ENCODE assay signal across 8 cellular contexts in genomic region chr11:12692238-12693074, GRCh38. TPM values are rescaled to one million over a fixed set of nuclear protein-coding genes. Genes with fewer than 3 reads are reported as not detected.
DNase-seq lines count a peak whose midpoint lies in the region; ATAC-seq and TF ChIP-seq lines count a peak whose summit lies in the region.

No MANE protein-coding gene starts in this region.

- TF ChIP-seq POLR2A in lower leg skin (IDR thresholded peaks at IDR 0.05) (no peak), testis (IDR thresholded peaks at IDR 0.05) (no peak)

- no peaks in the 10 kb centered on the region for H3K9me3 Mint-ChIP-seq in natural killer cell treated with Interleukin-12 subunit alpha and Interleukin-12 subunit beta and Interleukin-15 and Interleukin-18, amount 100 ng/mL, for 72 hours

- H3K36me3 Mint-ChIP-seq in natural killer cell treated with Interleukin-12 subunit alpha and Interleukin-12 subunit beta and Interleukin-15 and Interleukin-18, amount 100 ng/mL, for 72 hours: peaks cover 4% of the 10 kb centered on the region

- peaks cover 61 to 81% of the 10 kb centered on the region in 2 donors for H3K27me3 Mint-ChIP-seq in natural killer cell treated with Interleukin-12 subunit alpha and Interleukin-12 subunit beta and Interleukin-15 and Interleukin-18, amount 100 ng/mL, for 72 hours

- POLR2A ChIA-PET in BJ (lab: Charles Lee): interaction anchor here (0.6 kb wide), 1 partner anchor 15 kb away, joined by 3 read pairs; no protein-coding TSS in a partner anchor

- ATAC-seq in GM21515 (IDR thresholded peaks at IDR 0.05; ENCODE audit: unreplicated experiment): no peak
- ATAC-seq in natural killer cell treated with Interleukin-12 subunit alpha and Interleukin-12 subunit beta and Interleukin-15 and Interleukin-18, amount 100 ng/mL, for 72 hours: no peak

- TF ChIP-seq CTCF in BJ (IDR thresholded peaks at IDR 0.05; ENCODE audit: insufficient read depth, low read depth, low read length) (0 out of 2 replicates have a peak, but pooled peaks have one; percentile 3), lower leg skin (IDR thresholded peaks at IDR 0.05) (no peak), testis (IDR thresholded peaks at IDR 0.05) (no peak)

- WGBS in lower leg skin, 2 donors: 46 to 60% methylated on average over 14 of the region's 14 CpGs
- WGBS in testis, 2 donors: 49 to 57% methylated on average over 14 of the region's 14 CpGs

- no peak overlapping the region for H3K4me3 Mint-ChIP-seq in natural killer cell treated with Interleukin-12 subunit alpha and Interleukin-12 subunit beta and Interleukin-15 and Interleukin-18, amount 100 ng/mL, for 72 hours

- peak; percentile 46 for DNase-seq in BJ (ENCODE audit: low read depth)
- peak; percentile 80 to 86 for DNase-seq in NCI-H446 (lab: John Stamatoyannopoulos, UW)
- peak; percentile 73 to 92 for DNase-seq in lower leg skin (ENCODE audit: low spot score in 2 of 2)
- peak; percentile 94 for DNase-seq in testis
- DNase-seq in natural killer cell treated with Interleukin-12 subunit alpha and Interleukin-12 subunit beta and Interleukin-15 and Interleukin-18, amount 100 ng/mL, for 72 hours (ENCODE audit: low spot score): no peak
- no peak for DNase-seq in OCI-M1 (lab: John Stamatoyannopoulos, UW)

- H3K4me1 ChIP-seq in testis: peaks cover 24% of the 10 kb centered on the region

- CTCF ChIA-PET in BJ (lab: Yijun Ruan, JAX): interaction anchor here (0.6 to 1.4 kb wide), 6 partner anchors 10 to 361 kb away, joined by 3 to 5 read pairs (median 4); no protein-coding TSS in a partner anchor

- H3K36me3 ChIP-seq in BJ (ENCODE audit: control insufficient read depth, insufficient read depth, low read length): no peaks in the 10 kb centered on the region
- H3K36me3 ChIP-seq in testis (ENCODE audit: low read depth, missing control alignments): no peaks in the 10 kb centered on the region

- intact Hi-C loops in lower leg skin (cut with DNase I; ENCODE audit: low total_unique reads) (no loop called here), testis (cut with DNase I; ENCODE audit: low total_unique reads) (no loop called here)

- H3K4me1 Mint-ChIP-seq in natural killer cell treated with Interleukin-12 subunit alpha and Interleukin-12 subunit beta and Interleukin-15 and Interleukin-18, amount 100 ng/mL, for 72 hours (ENCODE audit: low read depth in 2 of 2): no peaks in the 10 kb centered on the region

- H3K4me3 ChIP-seq in BJ (ENCODE audit: low read depth, low read length) (no peak overlapping the region), lower leg skin (ENCODE audit: low read depth, poor library complexity, severe bottlenecking) (no peak overlapping the region), testis (no peak overlapping the region)

- no peak overlapping the region for H3K27ac Mint-ChIP-seq in natural killer cell treated with Interleukin-12 subunit alpha and Interleukin-12 subunit beta and Interleukin-15 and Interleukin-18, amount 100 ng/mL, for 72 hours

- H3K27ac ChIP-seq in cingulate gyrus (ENCODE audit: low read depth, low read length) (peak overlapping the region; percentile 20), testis (peak overlapping the region in 1 of 2 donors; percentile 63)

- H3K27me3 ChIP-seq in BJ (ENCODE audit: control insufficient read depth, insufficient read depth, low read length) (no peaks in the 10 kb centered on the region), testis (no peaks in the 10 kb centered on the region)

- H3K9me3 ChIP-seq in testis: no peaks in the 10 kb centered on the region

RNA-seq across cellular contexts. Expression of gene TEAD1, which starts 18.2 kb away (rescaled TPM):
- polyA plus RNA-seq in BJ (2011; rRNA removed): 79.2 and 110 TPM in 2 replicates
- polyA minus RNA-seq in BJ (2011; rRNA and poly(A)+ RNA removed): 112 and 136 TPM in 2 replicates
- total RNA-seq in lower leg skin: 10 to 100 TPM; 45.7 to 88.7 (median 71.4) TPM
- 10 to 100 TPM; 63.5 to 78.1 TPM for total RNA-seq in testis
- 24.6 TPM for polyA plus RNA-seq in testis (ENCODE audit: insufficient read depth, low read depth, low replicate concordance)
- under 1 TPM in 1 of 2 donors, not detected in 1; 0.06 TPM for total RNA-seq in natural killer cell treated with Interleukin-12 subunit alpha and Interleukin-12 subunit beta and Interleukin-15 and Interleukin-18, amount 100 ng/mL, for 72 hours

Comparison
In these comparisons a context has a peak if more than half of its experiments do, and no peak if none do; other contexts are left out.
1. DNase-seq: peak in BJ (single experiment), NCI-H446 (2 of 2), lower leg skin (2 of 2) and testis (single experiment); none in natural killer cell treated with Interleukin-12 subunit alpha and Interleukin-12 subunit beta and Interleukin-15 and Interleukin-18, amount 100 ng/mL, for 72 hours (single experiment) and OCI-M1 (single experiment).
2. RNA of gene TEAD1, which starts 18.2 kb away (total RNA-seq): 45.7 to 88.7 TPM in lower leg skin and 63.5 to 78.1 TPM in testis; 0.06 TPM in natural killer cell treated with Interleukin-12 subunit alpha and Interleukin-12 subunit beta and Interleukin-15 and Interleukin-18, amount 100 ng/mL, for 72 hours; every median in the first group is over 10 times any median in the second.